9 cellular contexts compared by ENCODE assay signal in the genomic region with DNA sequence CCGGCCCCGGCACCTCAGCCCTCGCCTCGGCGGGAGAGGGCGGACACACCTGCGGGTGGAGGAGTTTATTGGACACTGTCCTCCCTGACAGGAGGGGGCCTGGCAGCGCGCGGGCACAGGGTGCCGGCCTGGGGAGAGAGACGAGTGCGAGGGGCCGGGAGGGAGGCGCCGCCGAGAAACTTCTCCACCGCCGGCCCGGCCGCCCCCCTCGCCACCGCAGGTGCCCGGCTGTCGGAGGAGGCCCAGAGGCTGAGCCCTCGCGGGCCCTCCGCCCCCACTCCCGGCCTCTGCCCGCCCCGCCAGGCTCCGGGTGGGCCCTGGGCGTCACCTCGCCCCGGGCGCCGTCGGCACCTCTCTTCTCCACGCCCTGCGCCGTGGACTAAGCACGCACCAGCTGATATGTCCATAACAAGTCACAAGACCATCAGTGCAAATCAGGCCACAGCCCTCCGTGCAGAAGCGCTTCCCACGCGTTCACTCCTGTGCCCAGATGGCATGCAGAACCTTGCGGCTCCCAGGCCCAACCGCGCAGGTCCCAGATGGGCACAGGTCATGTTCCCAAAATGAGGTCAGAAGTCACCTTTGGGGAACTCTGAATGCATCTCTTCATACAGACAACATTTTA.
DNase-seq lines count a peak whose midpoint lies in the region; ATAC-seq and TF ChIP-seq lines count a peak whose summit lies in the region.
"Had no signal": no experiment of that assay in that cellular context is flagged by ENCODE, and none has a peak within 500 bp of the region (broad histone marks: within the 10 kb centered on the region; RNA-seq: fewer than 3 reads in every experiment).

No MANE protein-coding gene starts in this region.

- H3K79me2 ChIP-seq in KMS-11 (ENCODE audit: insufficient read depth, low read depth) = no peaks in the 10 kb centered on the region

- H2AFZ ChIP-seq in KMS-11 (ENCODE audit: low read depth) (peak overlapping the region; percentile 34; the same call in 1 of the 2 replicates), neuron (ENCODE audit: low read depth, low read length) (peak overlapping the region; percentile 89)

- H3K9ac ChIP-seq in KMS-11 = no peak overlapping the region

- H3K9me3 ChIP-seq in neuron (ENCODE audit: low read length) = no peaks in the 10 kb centered on the region

- H3K4me3 ChIP-seq in KMS-11 (IDR thresholded peaks at IDR 0.05; ENCODE audit: insufficient read depth, low read depth, low read length) (no peak overlapping the region), neuron (ENCODE audit: low read length) (peak overlapping the region; percentile 42)

- H3K27me3 Mint-ChIP-seq in CD14-positive monocyte (ENCODE audit: low read depth in 3 of 3) = peaks cover 46 to 61% (median 52%) of the 10 kb centered on the region in 3 donors
- H3K27me3 Mint-ChIP-seq in effector memory CD8-positive, alpha-beta T cell = peaks cover 57 to 87% of the 10 kb centered on the region in 2 donors

- H4K20me1 ChIP-seq in KMS-11 (ENCODE audit: insufficient read depth) = no peaks in the 10 kb centered on the region

- peaks cover 2% of the 10 kb centered on the region for H3K4me1 Mint-ChIP-seq in CD14-positive monocyte
- H3K4me1 Mint-ChIP-seq in effector memory CD8-positive, alpha-beta T cell (ENCODE audit: low read depth in 2 of 2) = peaks cover 0 to 6% of the 10 kb centered on the region in 2 donors

- H3K36me3 ChIP-seq in KMS-11 (ENCODE audit: insufficient read depth) = no peaks in the 10 kb centered on the region
- H3K36me3 ChIP-seq in neuron (ENCODE audit: insufficient read depth, low read length) = no peaks in the 10 kb centered on the region

- no peak overlapping the region for H3K27ac Mint-ChIP-seq in CD14-positive monocyte
- H3K27ac Mint-ChIP-seq in effector memory CD8-positive, alpha-beta T cell = no peak overlapping the region
- H3K27ac Mint-ChIP-seq: activated naive CD4-positive, alpha-beta T cell treated with anti-CD3 and anti-CD28 coated beads, Interleukin-2, amount 50 U/mL, for 72 hours had no signal

- peaks cover 0 to 13% (median 3%) of the 10 kb centered on the region in 7 donors for H3K9me3 Mint-ChIP-seq in CD14-positive monocyte
- H3K9me3 Mint-ChIP-seq in effector memory CD8-positive, alpha-beta T cell = no peaks in the 10 kb centered on the region
- H3K9me3 Mint-ChIP-seq: activated naive CD4-positive, alpha-beta T cell treated with anti-CD3 and anti-CD28 coated beads, Interleukin-2, amount 50 U/mL, for 72 hours had no signal

- no peak for TF ChIP-seq CTCF in CD14-positive monocyte (IDR thresholded peaks at IDR 0.05)
- no peak for TF ChIP-seq CTCF in KMS-11 (conservative IDR thresholded peaks at IDR 0.05; ENCODE audit: low read depth, low read length)

- H3K27ac ChIP-seq in KMS-11 = no peak overlapping the region

- H3K4me3 Mint-ChIP-seq in CD14-positive monocyte = peak overlapping the region in 1 of 2 donors; percentile 82
- peak overlapping the region; percentile 60 to 70 for H3K4me3 Mint-ChIP-seq in effector memory CD8-positive, alpha-beta T cell

- peaks cover 0 to 3% of the 10 kb centered on the region in 2 donors for H3K36me3 Mint-ChIP-seq in CD14-positive monocyte
- no peaks in the 10 kb centered on the region for H3K36me3 Mint-ChIP-seq in effector memory CD8-positive, alpha-beta T cell (ENCODE audit: insufficient read depth)

- H3K4me2 ChIP-seq in KMS-11 = peak overlapping the region; percentile 9; the same call in 1 of the 2 replicates

- intact Hi-C loops in CD14-positive monocyte (cut with micrococcal nuclease) = no loop called here

- H3K4me1 ChIP-seq in KMS-11 (ENCODE audit: low read depth, poor library complexity, severe bottlenecking) (no peaks in the 10 kb centered on the region), neuron (ENCODE audit: insufficient read depth, low read length) (peaks cover 6% of the 10 kb centered on the region)

- DNase-seq in CD14-positive monocyte (ENCODE audit: low spot score) = peak; percentile 10
- DNase-seq in effector memory CD8-positive, alpha-beta T cell = no peak
- DNase-seq in NAMALWA (ENCODE audit: low spot score) = no peak
- no peak for DNase-seq in stimulated activated CD4-positive, alpha-beta T cell treated with anti-CD3 and anti-CD28 coated beads, Interleukin-4, amount 100 ng/mL, for 1 hour
- DNase-seq in occipital lobe (lab: John Stamatoyannopoulos, UW) = no peak

- no peaks in the 10 kb centered on the region for H3K27me3 ChIP-seq in KMS-11 (ENCODE audit: insufficient read depth, low read depth)
- H3K27me3 ChIP-seq in neuron (ENCODE audit: insufficient read depth, low read length) = peaks cover 66% of the 10 kb centered on the region

- ATAC-seq in effector memory CD8-positive, alpha-beta T cell (replicated peaks) = no peak
- ATAC-seq in activated CD4-positive, CD25-positive, alpha-beta regulatory T cell treated with anti-CD3 and anti-CD28 coated beads, Interleukin-2, amount 50 U/mL, for 24 hours = no peak
